In genomic region chr12:39309516-39309915, GRCh38 we compare ENCODE assay signal across 20 cellular contexts.
DNase-seq lines count a peak whose midpoint lies in the region; ATAC-seq and TF ChIP-seq lines count a peak whose summit lies in the region.
"Had no signal": no experiment of that assay in that cellular context is flagged by ENCODE, and none has a peak within 500 bp of the region (broad histone marks: within the 10 kb centered on the region; RNA-seq: fewer than 3 reads in every experiment).

No MANE protein-coding gene starts in this region.

- no peaks in the 10 kb centered on the region for H4K20me1 ChIP-seq in PC-9 (ENCODE audit: insufficient read depth)
- H4K20me1 ChIP-seq: BLaER1 had no signal

- no peaks in the 10 kb centered on the region for H3K9me3 ChIP-seq in PC-9 (ENCODE audit: insufficient read depth, low read depth)
- H3K9me3 ChIP-seq: BE2C, BLaER1 had no signal

- TF ChIP-seq CTCF in endothelial cell (IDR thresholded peaks at IDR 0.05; ENCODE audit: unreplicated experiment): no peak
- no peak for TF ChIP-seq CTCF in PC-9 (conservative IDR thresholded peaks at IDR 0.05)

- H3K4me1 ChIP-seq in PC-9 (replicated peaks; ENCODE audit: insufficient read depth): no peaks in the 10 kb centered on the region
- H3K4me1 ChIP-seq: BE2C, BLaER1 had no signal

- no peak for ATAC-seq in HG02970 (IDR thresholded peaks at IDR 0.05; ENCODE audit: low FRiP score, unreplicated experiment)
- ATAC-seq: GM12878 had no signal

- POLR2A ChIA-PET in PC-9 (lab: Charles Lee; ENCODE audit: unreplicated experiment): no interaction called here

- no peak overlapping the region for H3K4me3 ChIP-seq in PC-9
- H3K4me3 ChIP-seq: BLaER1, GM12878 had no signal

- H3K4me3 Mint-ChIP-seq in endothelial cell (ENCODE audit: unreplicated experiment): no peak overlapping the region
- H3K4me3 Mint-ChIP-seq: CD14-positive monocyte; CD4-positive, alpha-beta memory T cell; CD4-positive, CD25-positive, alpha-beta regulatory T cell; CD8-positive, alpha-beta memory T cell had no signal

- no TSS peak for BruUV-seq in PC-9 (replicated peaks; lab: Mats Ljungman, UMichigan)

- no peaks in the 10 kb centered on the region for H3K9me3 Mint-ChIP-seq in endothelial cell (ENCODE audit: unreplicated experiment)
- H3K9me3 Mint-ChIP-seq: CD4-positive, alpha-beta memory T cell; CD4-positive, CD25-positive, alpha-beta regulatory T cell had no signal

- no peaks in the 10 kb centered on the region for H3F3A ChIP-seq in PC-9 (ENCODE audit: insufficient read depth, low read depth)

- no peak overlapping the region for H3K4me2 ChIP-seq in PC-9
- H3K4me2 ChIP-seq: BLaER1 had no signal

- no peaks in the 10 kb centered on the region for H3K9me2 ChIP-seq in PC-9 (ENCODE audit: insufficient read depth)

- intact Hi-C loops in PC-9 (cut with micrococcal nuclease; ENCODE audit: unreplicated experiment): no loop called here

- H3K36me3 ChIP-seq in PC-9 (ENCODE audit: low read depth): no peaks in the 10 kb centered on the region

- no peaks in the 10 kb centered on the region for H3K79me2 ChIP-seq in PC-9 (ENCODE audit: low read depth)

- H2AFZ ChIP-seq in PC-9: no peak overlapping the region

- H3K27ac ChIP-seq in PC-9: no peak overlapping the region
- H3K27ac ChIP-seq: BLaER1 had no signal

- no peak overlapping the region for H3K27ac Mint-ChIP-seq in endothelial cell (ENCODE audit: unreplicated experiment)
- H3K27ac Mint-ChIP-seq: CD14-positive monocyte; CD8-positive, alpha-beta memory T cell had no signal

- DNase-seq in NCI-H69 (lab: John Stamatoyannopoulos, UW): peak; percentile 9
- DNase-seq in dermis blood vessel endothelial cell: peak; percentile 45
- DNase-seq in lung microvascular endothelial cell (ENCODE audit: low read depth in 2 of 2): peak; percentile 20 to 42
- no peak for DNase-seq in endothelial cell (ENCODE audit: low spot score)
- DNase-seq in PC-9: no peak
- DNase-seq: 8988T; ACHN; BE2C; C1 segment of cervical spinal cord; CD4-positive, alpha-beta memory T cell; CD4-positive, CD25-positive, alpha-beta regulatory T cell; CD8-positive, alpha-beta memory T cell; COR-L47; DMS79 treated with DMSO at 0.1 percent for 48 hours; EL; GDM1 had no signal

- peaks cover 1% of the 10 kb centered on the region for H3K27me3 Mint-ChIP-seq in endothelial cell (ENCODE audit: unreplicated experiment)
- H3K27me3 Mint-ChIP-seq: CD4-positive, alpha-beta memory T cell; CD4-positive, CD25-positive, alpha-beta regulatory T cell; CD8-positive, alpha-beta memory T cell had no signal

- no peaks in the 10 kb centered on the region for H3K4me1 Mint-ChIP-seq in endothelial cell (ENCODE audit: unreplicated experiment)
- H3K4me1 Mint-ChIP-seq: CD14-positive monocyte; CD4-positive, alpha-beta memory T cell; CD8-positive, alpha-beta memory T cell had no signal

- CTCF ChIA-PET in PC-9 (lab: Charles Lee): no interaction called here

- H3K36me3 Mint-ChIP-seq in endothelial cell (ENCODE audit: low read depth, unreplicated experiment): no peaks in the 10 kb centered on the region

- H3K27me3 ChIP-seq in PC-9 (ENCODE audit: insufficient read depth, low read depth): no peaks in the 10 kb centered on the region
- H3K27me3 ChIP-seq: BE2C, BLaER1 had no signal

Comparison
In these comparisons a context has a peak if more than half of its experiments do, and no peak if none do; other contexts are left out.
1. DNase-seq: peak in NCI-H69 (single experiment), dermis blood vessel endothelial cell (single experiment) and lung microvascular endothelial cell (2 of 2); none in endothelial cell (single experiment) and PC-9 (0 of 2).